ENCODE assay signal across 1 cellular context in the genomic region with DNA sequence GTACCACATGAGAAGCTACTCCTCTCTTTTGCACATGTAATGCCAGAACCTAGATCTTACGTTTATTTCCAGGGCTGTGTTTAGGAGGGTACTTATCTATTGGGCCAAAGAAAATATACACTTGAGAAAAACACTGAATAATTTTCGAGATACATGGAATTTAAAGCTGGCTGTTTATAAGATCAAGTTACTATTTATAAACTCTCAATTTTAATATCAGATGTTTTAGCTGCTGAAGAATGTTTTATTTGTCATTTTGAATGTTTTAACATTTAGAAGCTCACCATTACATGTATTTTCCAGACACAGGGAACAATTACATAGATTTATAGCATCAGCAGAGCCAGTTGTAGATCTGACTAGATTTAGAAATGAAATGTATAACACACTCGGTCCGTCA.
TF ChIP-seq lines count a peak whose summit lies in the region.

No MANE protein-coding gene starts in this region.

TF ChIP-seq in IMR-90, 13 proteins besides CTCF, POLR2A, EP300 and RAD21:
- TF ChIP-seq RFX5 (IDR thresholded peaks at IDR 0.05; ENCODE audit: low read depth, low read length) (no peak), MXI1 (IDR thresholded peaks at IDR 0.05; ENCODE audit: borderline replicate concordance, low read depth, low read length) (no peak), SMC3 (IDR thresholded peaks at IDR 0.05; ENCODE audit: low read depth, low read length) (no peak), MAZ (IDR thresholded peaks at IDR 0.05; ENCODE audit: borderline replicate concordance, low read depth, low read length) (no peak), FOS (IDR thresholded peaks at IDR 0.05; ENCODE audit: low read depth, low read length) (no peak), CHD1 (IDR thresholded peaks at IDR 0.05; ENCODE audit: low read depth, low read length) (no peak), BHLHE40 (IDR thresholded peaks at IDR 0.05; ENCODE audit: low read depth, low read length) (no peak), CEBPB (IDR thresholded peaks at IDR 0.05; ENCODE audit: low read depth, low read length) (no peak), RCOR1 (IDR thresholded peaks at IDR 0.05; ENCODE audit: insufficient replicate concordance, low read length) (no peak), MAFK (IDR thresholded peaks at IDR 0.05; ENCODE audit: low read depth, low read length) (no peak), NFE2L2 (IDR thresholded peaks at IDR 0.05; ENCODE audit: low read depth, low read length) (no peak)
- TF ChIP-seq, protein P1, sequence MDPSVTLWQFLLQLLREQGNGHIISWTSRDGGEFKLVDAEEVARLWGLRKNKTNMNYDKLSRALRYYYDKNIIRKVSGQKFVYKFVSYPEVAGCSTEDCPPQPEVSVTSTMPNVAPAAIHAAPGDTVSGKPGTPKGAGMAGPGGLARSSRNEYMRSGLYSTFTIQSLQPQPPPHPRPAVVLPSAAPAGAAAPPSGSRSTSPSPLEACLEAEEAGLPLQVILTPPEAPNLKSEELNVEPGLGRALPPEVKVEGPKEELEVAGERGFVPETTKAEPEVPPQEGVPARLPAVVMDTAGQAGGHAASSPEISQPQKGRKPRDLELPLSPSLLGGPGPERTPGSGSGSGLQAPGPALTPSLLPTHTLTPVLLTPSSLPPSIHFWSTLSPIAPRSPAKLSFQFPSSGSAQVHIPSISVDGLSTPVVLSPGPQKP (IDR thresholded peaks at IDR 0.05; ENCODE audit: borderline replicate concordance, low read depth, low read length) = no peak
- TF ChIP-seq, protein P2, sequence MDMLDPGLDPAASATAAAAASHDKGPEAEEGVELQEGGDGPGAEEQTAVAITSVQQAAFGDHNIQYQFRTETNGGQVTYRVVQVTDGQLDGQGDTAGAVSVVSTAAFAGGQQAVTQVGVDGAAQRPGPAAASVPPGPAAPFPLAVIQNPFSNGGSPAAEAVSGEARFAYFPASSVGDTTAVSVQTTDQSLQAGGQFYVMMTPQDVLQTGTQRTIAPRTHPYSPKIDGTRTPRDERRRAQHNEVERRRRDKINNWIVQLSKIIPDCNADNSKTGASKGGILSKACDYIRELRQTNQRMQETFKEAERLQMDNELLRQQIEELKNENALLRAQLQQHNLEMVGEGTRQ (IDR thresholded peaks at IDR 0.05; ENCODE audit: low read depth, low read length) = no peak
